ENCODE assay signal across 7 cellular contexts in the genomic region with DNA sequence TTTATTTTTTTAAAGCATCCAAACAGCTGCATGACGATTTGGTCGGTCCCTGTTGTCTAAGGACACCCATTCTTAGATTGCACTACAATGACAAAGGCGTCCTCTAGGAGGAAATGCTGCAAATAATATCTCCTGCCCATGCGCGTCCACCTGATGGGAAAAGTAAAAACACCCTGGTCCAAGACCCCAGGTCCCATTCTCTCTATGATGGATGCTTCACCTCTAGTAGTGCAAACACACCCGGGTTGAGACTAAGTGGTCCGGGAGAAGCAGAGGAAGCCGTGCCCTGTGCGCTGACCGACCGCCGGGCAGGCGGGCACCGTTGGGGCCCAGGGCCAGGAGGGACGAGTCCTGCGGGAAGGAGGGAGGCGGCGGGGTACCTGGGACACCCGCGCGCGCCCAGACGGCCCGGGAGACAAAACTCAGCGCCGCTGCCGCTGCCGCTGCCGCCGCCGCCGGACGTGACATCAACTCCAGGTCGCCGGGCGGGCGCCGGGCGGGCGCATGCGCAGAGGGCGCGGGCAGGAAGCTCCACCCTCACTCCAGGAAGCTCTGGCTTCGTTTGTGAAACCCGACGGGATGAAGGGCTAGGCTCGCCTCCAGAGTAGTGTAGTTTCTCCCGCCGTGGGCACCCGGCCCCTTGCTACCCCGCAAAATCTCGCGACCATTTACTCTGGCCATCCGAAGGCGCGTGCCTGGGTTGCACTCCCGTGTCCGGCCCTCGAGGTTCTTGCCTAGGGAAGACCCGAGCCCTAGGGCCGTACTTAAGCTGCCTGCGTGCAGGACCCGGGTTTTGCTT. TPM values are rescaled to one million over a fixed set of nuclear protein-coding genes. Genes with fewer than 3 reads are reported as not detected.
DNase-seq lines count a peak whose midpoint lies in the region; ATAC-seq, FAIRE-seq and TF ChIP-seq lines count a peak whose summit lies in the region.

A gene (minus strand): TSS at position 462 of the 799 bp plus-strand sequence. CDS start 1,639 bp downstream, outside the sequence.

- H3K36me3 Mint-ChIP-seq in astrocyte (ENCODE audit: low read depth, unreplicated experiment): peaks cover 4% of the 10 kb centered on the region

- no peaks in the 10 kb centered on the region for H3K27me3 ChIP-seq in astrocyte (ENCODE audit: insufficient read depth, low read length)

- H3K9ac ChIP-seq in astrocyte (ENCODE audit: low read length): peak within 1 kb of the TSS; percentile 93

- peak; percentile 19 for TF ChIP-seq CTCF in astrocyte (IDR thresholded peaks at IDR 0.05; ENCODE audit: insufficient read depth, low read depth, low read length)

- FAIRE-seq in GM18507 (lab: Jason Lieb, UNC): peak; percentile 84
- FAIRE-seq in astrocyte (lab: Jason Lieb, UNC): no peak

- H3K36me3 ChIP-seq in astrocyte (ENCODE audit: insufficient read depth, low read length): peaks cover 17% of the 10 kb centered on the region

- H3K4me1 ChIP-seq in astrocyte (ENCODE audit: insufficient read depth, low read length): peaks cover 6% of the 10 kb centered on the region

- DNase-seq in GM18507 (ENCODE audit: extremely low spot score, insufficient read length, low read depth): peak; percentile 89
- peak; percentile 78 to 85 for DNase-seq in NCI-H1930 (lab: John Stamatoyannopoulos, UW)
- DNase-seq in T-helper 22 cell (ENCODE audit: low read depth): peak; percentile 86
- DNase-seq in astrocyte (ENCODE audit: low read depth): peak; percentile 78
- DNase-seq in hepatic stellate cell (ENCODE audit: low spot score): peak; percentile 93
- DNase-seq in retina: peak; percentile 98

- H3K4me3 ChIP-seq in astrocyte (ENCODE audit: insufficient read depth, low read depth, low read length): peak within 1 kb of the TSS; percentile 92

- H3K4me2 ChIP-seq in astrocyte (ENCODE audit: low read length): peak within 1 kb of the TSS; percentile 97

- peak within 1 kb of the TSS; percentile 87 for H3K27ac ChIP-seq in astrocyte (ENCODE audit: low read depth, low read length)

- peaks cover 18% of the 10 kb centered on the region for H3K79me2 ChIP-seq in astrocyte (ENCODE audit: insufficient read depth, low read length)

- peak; percentile 86 for ATAC-seq in HG02970 (IDR thresholded peaks at IDR 0.05; ENCODE audit: low FRiP score, unreplicated experiment)

- peak within 1 kb of the TSS; percentile 92 for H2AFZ ChIP-seq in astrocyte (ENCODE audit: low read depth, low read length)

- peaks cover 2% of the 10 kb centered on the region for H3K27me3 Mint-ChIP-seq in astrocyte (ENCODE audit: low read depth, unreplicated experiment)

- peak within 1 kb of the TSS; percentile 90 for H3K27ac Mint-ChIP-seq in astrocyte (ENCODE audit: unreplicated experiment)

- H3K9me3 ChIP-seq in astrocyte (ENCODE audit: insufficient read depth, low read depth, low read length): no peaks in the 10 kb centered on the region

- peak within 1 kb of the TSS; percentile 97 for H3K4me3 Mint-ChIP-seq in astrocyte (ENCODE audit: unreplicated experiment)

- no peaks in the 10 kb centered on the region for H3K9me3 Mint-ChIP-seq in astrocyte (ENCODE audit: unreplicated experiment)

- H4K20me1 ChIP-seq in astrocyte (ENCODE audit: insufficient read depth, low read length): no peaks in the 10 kb centered on the region

- peaks cover 5% of the 10 kb centered on the region for H3K4me1 Mint-ChIP-seq in astrocyte (ENCODE audit: low read depth, unreplicated experiment)

RNA-seq across cellular contexts. Expression of the gene that starts here (rescaled TPM):
- 27.2 and 27.9 TPM in 2 replicates for total RNA-seq in astrocyte

Comparison
In these comparisons a context has a peak if more than half of its experiments do, and no peak if none do; other contexts are left out.
1. Peak in every context shown above with its lines: DNase-seq, ATAC-seq, H3K4me3 ChIP-seq and H3K27ac ChIP-seq.